ENCODE assay signal across 19 cellular contexts in genomic region chr9:19985081-19985480, GRCh38.
DNase-seq lines count a peak whose midpoint lies in the region; ATAC-seq and TF ChIP-seq lines count a peak whose summit lies in the region.
"Had no signal": no experiment of that assay in that cellular context is flagged by ENCODE, and none has a peak within 500 bp of the region (broad histone marks: within the 10 kb centered on the region; RNA-seq: fewer than 3 reads in every experiment).

No MANE protein-coding gene starts in this region.

- no peak for TF ChIP-seq POLR2A in adrenal gland (IDR thresholded peaks at IDR 0.05)

- H3K27me3 ChIP-seq in adrenal gland, result no peaks in the 10 kb centered on the region
- H3K27me3 ChIP-seq: BE2C, Peyer's patch, SJSA1 had no signal

- H3K4me1 ChIP-seq in adrenal gland (replicated peaks in 1 of 2), result no peaks in the 10 kb centered on the region
- H3K4me1 ChIP-seq: BE2C, Peyer's patch, SJSA1 had no signal

- H3K4me1 Mint-ChIP-seq in T-helper 2 cell treated with Interferon-gamma antibody and Interleukin-4, amounts not matched to agents 5 μg/mL and 100 μg/mL, for 36 hours (ENCODE audit: low read depth), result peaks cover 2% of the 10 kb centered on the region

- H3K4me3 ChIP-seq in adrenal gland, result no peak overlapping the region
- H3K4me3 ChIP-seq: Peyer's patch, SJSA1 had no signal

- H3K36me3 ChIP-seq in adrenal gland (replicated peaks in 1 of 2), result no peaks in the 10 kb centered on the region
- H3K36me3 ChIP-seq: BE2C, Peyer's patch, SJSA1 had no signal

- DNase-seq in NCI-H146 (lab: John Stamatoyannopoulos, UW) (peak; percentile 52), NCI-H69 (lab: John Stamatoyannopoulos, UW) (peak; percentile 46), RPMI7951 (ENCODE audit: low read depth) (peak; percentile 19), superior temporal gyrus (ENCODE audit: extremely low spot score) (peak; percentile 23), adrenal gland (no peak)
- no peak for DNase-seq in T-helper 2 cell treated with Interferon-gamma antibody and Interleukin-4, amounts not matched to agents 5 μg/mL and 100 μg/mL, for 36 hours (ENCODE audit: low spot score)
- DNase-seq: BE2C, GDM1, IMR-90, NCI-H1092 treated with DMSO at 0.1 percent for 48 hours, NCI-H1694, NCI-H2171, NCI-H345, NCI-H524, Peyer's patch had no signal

- peaks cover 1% of the 10 kb centered on the region for H3K9me3 Mint-ChIP-seq in T-helper 2 cell treated with Interferon-gamma antibody and Interleukin-4, amounts not matched to agents 5 μg/mL and 100 μg/mL, for 36 hours

- H3K27me3 Mint-ChIP-seq in T-helper 2 cell treated with Interferon-gamma antibody and Interleukin-4, amounts not matched to agents 5 μg/mL and 100 μg/mL, for 36 hours (ENCODE audit: low read depth), result no peaks in the 10 kb centered on the region

- H3K4me3 Mint-ChIP-seq in T-helper 2 cell treated with Interferon-gamma antibody and Interleukin-4, amounts not matched to agents 5 μg/mL and 100 μg/mL, for 36 hours, result no peak overlapping the region

- H3K9me3 ChIP-seq in adrenal gland (replicated peaks in 1 of 3), result no peaks in the 10 kb centered on the region
- H3K9me3 ChIP-seq: BE2C, Peyer's patch, SJSA1 had no signal

- ATAC-seq in HG03095 (IDR thresholded peaks at IDR 0.05; ENCODE audit: unreplicated experiment), result no peak
- ATAC-seq: HCT116 had no signal

- intact Hi-C loops in adrenal gland (cut with DNase I), result no loop called here

- no peaks in the 10 kb centered on the region for H3K36me3 Mint-ChIP-seq in T-helper 2 cell treated with Interferon-gamma antibody and Interleukin-4, amounts not matched to agents 5 μg/mL and 100 μg/mL, for 36 hours (ENCODE audit: low read depth)

- no peak for TF ChIP-seq CTCF in adrenal gland (IDR thresholded peaks at IDR 0.05)

- no peak overlapping the region for H3K27ac Mint-ChIP-seq in T-helper 2 cell treated with Interferon-gamma antibody and Interleukin-4, amounts not matched to agents 5 μg/mL and 100 μg/mL, for 36 hours

- 70 to 83% (median 77%) methylated on average over 1 of the region's 1 CpG for WGBS in adrenal gland, 4 donors

- H3K27ac ChIP-seq in adrenal gland, result no peak overlapping the region
- H3K27ac ChIP-seq: KMS-11, Peyer's patch, SJSA1 had no signal

Comparison
In these comparisons a context has a peak if more than half of its experiments do, and no peak if none do; other contexts are left out.
1. DNase-seq: peak in NCI-H146 (single experiment), NCI-H69 (single experiment), RPMI7951 (single experiment) and superior temporal gyrus (single experiment); none in adrenal gland (0 of 7) and T-helper 2 cell treated with Interferon-gamma antibody and Interleukin-4, amounts not matched to agents 5 μg/mL and 100 μg/mL, for 36 hours (single experiment).